Comparison of ENCODE assay signal across 8 cellular contexts in genomic region chr15:89893027-89893426, GRCh38. TPM values are rescaled to one million over a fixed set of nuclear protein-coding genes. Genes with fewer than 3 reads are reported as not detected.
DNase-seq lines count a peak whose midpoint lies in the region; ATAC-seq and TF ChIP-seq lines count a peak whose summit lies in the region.

No MANE protein-coding gene starts in this region.

- intact Hi-C loops in esophagus squamous epithelium (cut with DNase I), result no loop called here

- ATAC-seq in GM18868 (IDR thresholded peaks at IDR 0.05; ENCODE audit: unreplicated experiment) (no peak), GM18517 (IDR thresholded peaks at IDR 0.05; ENCODE audit: unreplicated experiment) (no peak)

- TF ChIP-seq POLR2A in Peyer's patch (IDR thresholded peaks at IDR 0.05), result no peak
- TF ChIP-seq POLR2A in esophagus squamous epithelium (IDR thresholded peaks at IDR 0.05), result no peak

- no peaks in the 10 kb centered on the region for H3K27me3 Mint-ChIP-seq in progenitor cell of endocrine pancreas

- H3K4me3 ChIP-seq in Peyer's patch (peak overlapping the region; percentile 66 to 87 (median 76)), esophagus squamous epithelium (peak overlapping the region; percentile 59 to 83 (median 73))

- H3K27ac ChIP-seq in Peyer's patch (peak overlapping the region in 3 of 4 donors; percentile 87 to 91 (median 90)), esophagus squamous epithelium (peak overlapping the region; percentile 89 to 95 (median 93))

- no peak for TF ChIP-seq CTCF in Peyer's patch (IDR thresholded peaks at IDR 0.05)
- no peak for TF ChIP-seq CTCF in esophagus squamous epithelium (IDR thresholded peaks at IDR 0.05)
- no peak for TF ChIP-seq CTCF in progenitor cell of endocrine pancreas (IDR thresholded peaks at IDR 0.05; ENCODE audit: unreplicated experiment)

- H3K9me3 ChIP-seq in Peyer's patch (no peaks in the 10 kb centered on the region), esophagus squamous epithelium (no peaks in the 10 kb centered on the region)

- peak overlapping the region; percentile 93 for H3K27ac Mint-ChIP-seq in progenitor cell of endocrine pancreas

- H3K4me1 Mint-ChIP-seq in progenitor cell of endocrine pancreas (ENCODE audit: low read depth), result peaks cover 8% of the 10 kb centered on the region

- H3K9me3 Mint-ChIP-seq in progenitor cell of endocrine pancreas (ENCODE audit: low read depth), result no peaks in the 10 kb centered on the region

- WGBS in esophagus squamous epithelium, 2 donors, result 10 to 11% methylated on average over 6 of the region's 6 CpGs

- H3K36me3 Mint-ChIP-seq in progenitor cell of endocrine pancreas (ENCODE audit: insufficient read depth), result peaks cover 1% of the 10 kb centered on the region

- H3K36me3 ChIP-seq in Peyer's patch (peaks cover 0 to 10% (median 0%) of the 10 kb centered on the region in 3 donors), esophagus squamous epithelium (peaks cover 0 to 11% (median 9%) of the 10 kb centered on the region in 3 donors)

- peak; percentile 22 for DNase-seq in GM03348 (ENCODE audit: low spot score)
- DNase-seq in Peyer's patch, result no peak
- no peak for DNase-seq in esophagus squamous epithelium (lab: John Stamatoyannopoulos, UW)
- no peak for DNase-seq in progenitor cell of endocrine pancreas (ENCODE audit: low spot score, unreplicated experiment)
- no peak for DNase-seq in UCSD-AML1 (lab: John Stamatoyannopoulos, UW; ENCODE audit: unreplicated experiment)
- DNase-seq in mesenteric fat pad (ENCODE audit: low spot score), result no peak

- H3K4me3 Mint-ChIP-seq in progenitor cell of endocrine pancreas (ENCODE audit: low read depth), result peak overlapping the region; percentile 93

- H3K27me3 ChIP-seq in Peyer's patch, result no peaks in the 10 kb centered on the region
- H3K27me3 ChIP-seq in esophagus squamous epithelium, result no peaks in the 10 kb centered on the region

- H3K4me1 ChIP-seq in Peyer's patch (peaks cover 0 to 13% (median 0%) of the 10 kb centered on the region in 4 donors), esophagus squamous epithelium (peaks cover 0 to 34% (median 15%) of the 10 kb centered on the region in 3 donors)

RNA-seq across cellular contexts. Expression of gene AP3S2, which starts 0.8 kb away (rescaled TPM):
- total RNA-seq in Peyer's patch (100 to 1,000 TPM in 1 of 4 donors, 10 to 100 TPM in 3; 13.2 to 106 (median 63.5) TPM), esophagus squamous epithelium (10 to 100 TPM; 18.2 to 49.0 (median 30.3) TPM), progenitor cell of endocrine pancreas (29.2 and 30.9 TPM in 2 replicates), mesenteric fat pad (27.3 TPM)

RNA-seq across cellular contexts. Expression of gene ARPIN, which starts 19.7 kb away (rescaled TPM):
- total RNA-seq in Peyer's patch (10 to 100 TPM; 20.6 to 60.4 (median 50.7) TPM), esophagus squamous epithelium (10 to 100 TPM; 11.0 to 17.9 (median 14.2) TPM), progenitor cell of endocrine pancreas (19.6 and 20.4 TPM in 2 replicates), mesenteric fat pad (17.7 TPM)
